9 cellular contexts compared by ENCODE assay signal in genomic region chr3:101381809-101382208, GRCh38.
DNase-seq lines count a peak whose midpoint lies in the region; ATAC-seq, FAIRE-seq and TF ChIP-seq lines count a peak whose summit lies in the region.
"Had no signal": no experiment of that assay in that cellular context is flagged by ENCODE, and none has a peak within 500 bp of the region (broad histone marks: within the 10 kb centered on the region; RNA-seq: fewer than 3 reads in every experiment).

No MANE protein-coding gene starts in this region.

- no peak overlapping the region for H3K27ac Mint-ChIP-seq in neural progenitor cell
- H3K27ac Mint-ChIP-seq in activated CD4-positive, alpha-beta memory T cell treated with anti-CD3 and anti-CD28 coated beads for 36 hours, result no peak overlapping the region

- peaks cover 5% of the 10 kb centered on the region for H3K9me3 Mint-ChIP-seq in neural progenitor cell
- H3K9me3 Mint-ChIP-seq in activated CD4-positive, alpha-beta memory T cell treated with anti-CD3 and anti-CD28 coated beads for 36 hours, result no peaks in the 10 kb centered on the region
- H3K9me3 Mint-ChIP-seq: naive B cell had no signal

- H3K27ac ChIP-seq in OCI-LY3 (ENCODE audit: low read length) (no peak overlapping the region), neural progenitor cell (no peak overlapping the region)

- no peaks in the 10 kb centered on the region; the same call in 1 of the 2 replicates for H3K79me2 ChIP-seq in OCI-LY3 (ENCODE audit: low read length)
- H3K79me2 ChIP-seq in neural progenitor cell (ENCODE audit: low read depth), result no peaks in the 10 kb centered on the region

- no peaks in the 10 kb centered on the region for H3K27me3 Mint-ChIP-seq in neural progenitor cell (ENCODE audit: insufficient read depth, low read depth)
- H3K27me3 Mint-ChIP-seq in activated CD4-positive, alpha-beta memory T cell treated with anti-CD3 and anti-CD28 coated beads for 36 hours, result no peaks in the 10 kb centered on the region
- H3K27me3 Mint-ChIP-seq: naive B cell had no signal

- peaks cover 3% of the 10 kb centered on the region for H3K4me1 Mint-ChIP-seq in neural progenitor cell
- H3K4me1 Mint-ChIP-seq in activated CD4-positive, alpha-beta memory T cell treated with anti-CD3 and anti-CD28 coated beads for 36 hours (ENCODE audit: low read depth), result peaks cover 50% of the 10 kb centered on the region

- H3K36me3 ChIP-seq in OCI-LY3 (replicated peaks; ENCODE audit: low read depth, low read length), result peaks cover 13% of the 10 kb centered on the region
- H3K36me3 ChIP-seq in neural progenitor cell, result no peaks in the 10 kb centered on the region

- peaks cover 9% of the 10 kb centered on the region for H3K36me3 Mint-ChIP-seq in neural progenitor cell
- peaks cover 6% of the 10 kb centered on the region for H3K36me3 Mint-ChIP-seq in activated CD4-positive, alpha-beta memory T cell treated with anti-CD3 and anti-CD28 coated beads for 36 hours
- H3K36me3 Mint-ChIP-seq: naive B cell had no signal

- H3K4me1 ChIP-seq in OCI-LY3 (ENCODE audit: low read length) (peaks cover 44% of the 10 kb centered on the region), neural progenitor cell (peaks cover 10% of the 10 kb centered on the region)

- ATAC-seq in GM21576 (IDR thresholded peaks at IDR 0.05; ENCODE audit: unreplicated experiment) (no peak), HG02763 (IDR thresholded peaks at IDR 0.05; ENCODE audit: unreplicated experiment) (no peak)

- H3K4me2 ChIP-seq in OCI-LY3 (ENCODE audit: low read length) (no peak overlapping the region), neural progenitor cell (no peak overlapping the region)

- H3K9ac ChIP-seq in OCI-LY3 (ENCODE audit: low read length) (no peak overlapping the region), neural progenitor cell (no peak overlapping the region)

- CTCF ChIA-PET in activated CD4-positive, alpha-beta memory T cell treated with anti-CD3 and anti-CD28 coated beads for 36 hours (lab: Charles Lee), result interaction anchor here (0.6 to 4.3 kb wide), 18 partner anchors 17 to 918 kb away, joined by 3 to 36 read pairs (median 3); partner anchors contain the start of gene TRMT10C

- TF ChIP-seq CTCF in OCI-LY3 (IDR thresholded peaks at IDR 0.05; ENCODE audit: low read depth, low read length) (peak; percentile 71), neural progenitor cell (IDR thresholded peaks at IDR 0.05) (peak; percentile 55)

- H3F3A ChIP-seq in neural progenitor cell (ENCODE audit: low read depth), result no peaks in the 10 kb centered on the region

- H3K27me3 ChIP-seq in OCI-LY3 (ENCODE audit: low read depth, low read length) (no peaks in the 10 kb centered on the region), neural progenitor cell (no peaks in the 10 kb centered on the region)

- H3K9me3 ChIP-seq in OCI-LY3 (ENCODE audit: insufficient read depth, low read length) (peaks cover 15% of the 10 kb centered on the region; the same call in 1 of the 2 replicates), neural progenitor cell (ENCODE audit: low read depth) (no peaks in the 10 kb centered on the region)

- H3K4me3 Mint-ChIP-seq in neural progenitor cell, result no peak overlapping the region
- no peak overlapping the region for H3K4me3 Mint-ChIP-seq in activated CD4-positive, alpha-beta memory T cell treated with anti-CD3 and anti-CD28 coated beads for 36 hours
- H3K4me3 Mint-ChIP-seq: naive B cell had no signal

- peak; percentile 55 for FAIRE-seq in endometrium (lab: Jason Lieb, UNC)

- DNase-seq in COR-L47 (lab: John Stamatoyannopoulos, UW) (peak; percentile 43), HT-29 (ENCODE audit: low spot score) (peak; percentile 71), neural progenitor cell (ENCODE audit: low spot score) (peak; percentile 51)
- no peak for DNase-seq in activated CD4-positive, alpha-beta memory T cell treated with anti-CD3 and anti-CD28 coated beads for 36 hours
- DNase-seq: naive B cell had no signal

- no peak overlapping the region for H3K4me3 ChIP-seq in OCI-LY3 (ENCODE audit: low read length)
- no peak overlapping the region for H3K4me3 ChIP-seq in neural progenitor cell

- H4K20me1 ChIP-seq in OCI-LY3 (ENCODE audit: insufficient read depth, low read length), result 0 out of 2 replicates have a peak, but pooled peaks cover 3% of the 10 kb centered on the region
- H4K20me1 ChIP-seq in neural progenitor cell (ENCODE audit: low read depth), result no peaks in the 10 kb centered on the region

- intact Hi-C loops in activated CD4-positive, alpha-beta memory T cell treated with anti-CD3 and anti-CD28 coated beads for 36 hours (cut with micrococcal nuclease), result loop anchor here (1.0 to 5.0 kb wide), 8 partner anchors 85 to 731 kb away; partner anchors contain the start of genes TFG and ZBTB11

- H2AFZ ChIP-seq in OCI-LY3 (ENCODE audit: low read depth, low read length) (no peak overlapping the region), neural progenitor cell (replicated peaks) (no peak overlapping the region)

- POLR2A ChIA-PET in activated CD4-positive, alpha-beta memory T cell treated with anti-CD3 and anti-CD28 coated beads for 36 hours (lab: Charles Lee), result no interaction called here
